In genomic region chr2:28318023-28318422, GRCh38 we compare ENCODE assay signal across 15 cellular contexts.
"Had no signal": no experiment of that assay in that cellular context is flagged by ENCODE, and none has a peak within 500 bp of the region (broad histone marks: within the 10 kb centered on the region; RNA-seq: fewer than 3 reads in every experiment).

No MANE protein-coding gene starts in this region.

- H3K4me1 ChIP-seq: colonic mucosa, foreskin keratinocyte had no signal

- H3K4me3 Mint-ChIP-seq: activated CD8-positive, alpha-beta T cell treated with anti-CD3 and anti-CD28 coated beads, Interleukin-2, amount 10 ng/mL, durations not matched to agents 7 days and 5 days; activated naive CD8-positive, alpha-beta T cell treated with anti-CD3 and anti-CD28 coated beads for 36 hours; activated T-helper 1 cell treated with anti-CD3 and anti-CD28 coated beads, Interleukin-12 subunit alpha, Interleukin-12 subunit beta, Interleukin-2, Interleukin-4 antibody, amounts not matched to agents 30 ng/mL and 10 ng/mL and 1 ng/mL, durations not matched to agents 14 hours and 24 hours and 36 hours; brain; WTC11 had no signal

- H3K27ac Mint-ChIP-seq: activated CD8-positive, alpha-beta T cell treated with anti-CD3 and anti-CD28 coated beads, Interleukin-2, amount 10 ng/mL, durations not matched to agents 7 days and 5 days; activated naive CD8-positive, alpha-beta T cell treated with anti-CD3 and anti-CD28 coated beads for 36 hours; activated T-helper 1 cell treated with anti-CD3 and anti-CD28 coated beads, Interleukin-12 subunit alpha, Interleukin-12 subunit beta, Interleukin-2, Interleukin-4 antibody, amounts not matched to agents 30 ng/mL and 10 ng/mL and 1 ng/mL, durations not matched to agents 14 hours and 24 hours and 36 hours; brain had no signal

- ATAC-seq: activated CD8-positive, alpha-beta T cell treated with anti-CD3 and anti-CD28 coated beads, Interleukin-2, amount 10 ng/mL, durations not matched to agents 7 days and 5 days; foreskin keratinocyte had no signal

- H3K9me3 Mint-ChIP-seq: activated naive CD8-positive, alpha-beta T cell treated with anti-CD3 and anti-CD28 coated beads for 36 hours; activated T-helper 1 cell treated with anti-CD3 and anti-CD28 coated beads, Interleukin-12 subunit alpha, Interleukin-12 subunit beta, Interleukin-2, Interleukin-4 antibody, amounts not matched to agents 30 ng/mL and 10 ng/mL and 1 ng/mL, durations not matched to agents 14 hours and 24 hours and 36 hours; brain; WTC11 had no signal

- H3K9ac ChIP-seq: SK-N-SH had no signal

- H3K27me3 Mint-ChIP-seq: activated naive CD8-positive, alpha-beta T cell treated with anti-CD3 and anti-CD28 coated beads for 36 hours had no signal

- H3K4me1 Mint-ChIP-seq: activated naive CD8-positive, alpha-beta T cell treated with anti-CD3 and anti-CD28 coated beads for 36 hours had no signal

- H3K27me3 ChIP-seq: colonic mucosa, foreskin keratinocyte, thyroid gland had no signal

- H3K36me3 ChIP-seq: colonic mucosa, thyroid gland had no signal

- H3K4me3 ChIP-seq: colonic mucosa, thyroid gland had no signal

- H3K9me3 ChIP-seq: colonic mucosa, SK-N-SH, thyroid gland had no signal

- H3K36me3 Mint-ChIP-seq: brain, WTC11 had no signal

- H3K27ac ChIP-seq: colonic mucosa, foreskin keratinocyte, thyroid gland had no signal

- H3K4me2 ChIP-seq: SK-N-SH had no signal

- DNase-seq: activated CD4-positive, alpha-beta T cell treated with anti-CD3 and anti-CD28 coated beads for 4 hours; activated CD8-positive, alpha-beta memory T cell treated with anti-CD3 and anti-CD28 coated beads, Interleukin-2, amount 50 U/mL, for 48 hours; activated CD8-positive, alpha-beta T cell treated with anti-CD3 and anti-CD28 coated beads, Interleukin-2, amount 10 ng/mL, durations not matched to agents 7 days and 5 days; activated naive CD8-positive, alpha-beta T cell treated with anti-CD3 and anti-CD28 coated beads for 36 hours; central memory CD4-positive, alpha-beta T cell; colonic mucosa; foreskin keratinocyte; kidney glomerular epithelial cell; SK-N-SH; stimulated activated CD4-positive, alpha-beta T cell treated with anti-CD3 and anti-CD28 coated beads, Interleukin-12 subunit alpha, Interleukin-12 subunit beta, amount 100 ng/mL, for 4 hours; stimulated activated CD4-positive, alpha-beta T cell treated with anti-CD3 and anti-CD28 coated beads, Interleukin-2, amount 100 ng/mL, for 24 hours; thyroid gland had no signal
